1 cellular context compared by ENCODE assay signal in the genomic region with DNA sequence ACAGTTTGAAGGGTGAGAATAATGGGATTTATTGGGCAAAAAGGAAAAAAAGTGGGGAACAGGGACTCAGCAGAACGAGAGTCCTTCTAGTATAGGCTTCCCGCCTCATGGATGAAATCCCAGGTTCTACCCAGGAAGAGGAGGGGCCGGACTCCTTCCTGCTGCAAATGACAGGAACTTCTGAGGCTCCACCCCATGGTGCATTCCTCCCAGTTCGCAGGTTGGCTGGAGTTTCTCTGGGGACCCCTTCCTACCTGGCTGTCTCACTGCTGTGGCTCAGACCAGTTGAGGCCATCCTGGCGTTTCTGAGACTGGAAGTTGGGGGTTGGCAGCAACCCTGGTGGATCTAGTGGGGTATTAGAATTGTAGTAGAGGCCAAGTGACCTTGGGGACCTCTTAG.
TF ChIP-seq lines count a peak whose summit lies in the region.

No MANE protein-coding gene starts in this region.

TF ChIP-seq in H1, 55 proteins besides CTCF, POLR2A, EP300 and RAD21:
- TF ChIP-seq CHD2 (IDR thresholded peaks at IDR 0.05; ENCODE audit: low read length) = no peak
- TF ChIP-seq BCL11A (IDR thresholded peaks at IDR 0.05; ENCODE audit: low read depth in 2 of 2, low read length in 2 of 2) = no peak
- TF ChIP-seq SRF (IDR thresholded peaks at IDR 0.05; ENCODE audit: low read depth, low read length) = no peak
- no peak for TF ChIP-seq YY1 (IDR thresholded peaks at IDR 0.05; ENCODE audit: low read depth, low read length)
- no peak for TF ChIP-seq CREB1 (IDR thresholded peaks at IDR 0.05)
- no peak for TF ChIP-seq NRF1 (IDR thresholded peaks at IDR 0.05; ENCODE audit: low read depth, low read length)
- no peak for TF ChIP-seq EZH2 (IDR thresholded peaks at IDR 0.05; ENCODE audit: low read depth, low read length, severe bottlenecking)
- TF ChIP-seq SIX5 (IDR thresholded peaks at IDR 0.05; ENCODE audit: low read depth, low read length) = no peak
- TF ChIP-seq NANOG (IDR thresholded peaks at IDR 0.05; ENCODE audit: insufficient read depth, low read depth, low read length, poor library complexity, severe bottlenecking) = no peak
- no peak for TF ChIP-seq KDM1A (IDR thresholded peaks at IDR 0.05; ENCODE audit: borderline replicate concordance, low read length)
TF ChIP-seq in H1: peak in this region for 0.
